Comparison of ENCODE assay signal across 15 cellular contexts in genomic region chr11:58622344-58622743, GRCh38. TPM values are rescaled to one million over a fixed set of nuclear protein-coding genes. Genes with fewer than 3 reads are reported as not detected.
DNase-seq lines count a peak whose midpoint lies in the region; ATAC-seq, FAIRE-seq and TF ChIP-seq lines count a peak whose summit lies in the region.
"Had no signal": no experiment of that assay in that cellular context is flagged by ENCODE, and none has a peak within 500 bp of the region (broad histone marks: within the 10 kb centered on the region; RNA-seq: fewer than 3 reads in every experiment).

A gene with protein sequence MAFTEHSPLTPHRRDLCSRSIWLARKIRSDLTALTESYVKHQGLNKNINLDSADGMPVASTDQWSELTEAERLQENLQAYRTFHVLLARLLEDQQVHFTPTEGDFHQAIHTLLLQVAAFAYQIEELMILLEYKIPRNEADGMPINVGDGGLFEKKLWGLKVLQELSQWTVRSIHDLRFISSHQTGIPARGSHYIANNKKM (plus strand): TSS chr11:58622665. CDS start chr11:58622753, 88 bp downstream.

- no peak within 1 kb of the TSS for H3K4me3 Mint-ChIP-seq in H9
- H3K4me3 Mint-ChIP-seq: central memory CD8-positive, alpha-beta T cell; type B pancreatic cell had no signal

- H3K18ac ChIP-seq in mesendoderm (ENCODE audit: low read length) (no peak within 1 kb of the TSS), H9 (ENCODE audit: insufficient read length, low read depth, low read length) (no peak within 1 kb of the TSS)

- H3K79me1 ChIP-seq in mesendoderm (ENCODE audit: low read length) (peaks cover 2% of the 10 kb centered on the region), H9 (ENCODE audit: insufficient read depth, low read depth, low read length, poor library complexity, severe bottlenecking) (no peaks in the 10 kb centered on the region)

- no peak for FAIRE-seq in GM12878 (lab: Jason Lieb, UNC)
- FAIRE-seq: D721Med had no signal

- peaks cover 13 to 40% of the 10 kb centered on the region in 2 experiments for H3K36me3 ChIP-seq in GM12878 (ENCODE audit: control insufficient read depth in 2 of 2, insufficient read depth in 2 of 2, low read length in 1 of 2)
- peaks cover 18% of the 10 kb centered on the region for H3K36me3 ChIP-seq in mesendoderm (ENCODE audit: control insufficient read depth, insufficient read depth, low read length)

- H3K27me3 ChIP-seq in GM12878 (replicated peaks in 1 of 2; ENCODE audit: control insufficient read depth in 2 of 2, insufficient read depth in 2 of 2, low read length in 1 of 2), result no peaks in the 10 kb centered on the region
- H3K27me3 ChIP-seq in mesendoderm (ENCODE audit: insufficient read depth, low read length, poor library complexity), result no peaks in the 10 kb centered on the region
- no peaks in the 10 kb centered on the region; the same call in 1 of the 2 replicates for H3K27me3 ChIP-seq in H9 (ENCODE audit: insufficient read depth, low read length)
- H3K27me3 ChIP-seq: MG63 had no signal

- no peak within 1 kb of the TSS for H2BK20ac ChIP-seq in H9 (ENCODE audit: low read depth, low read length, poor library complexity, severe bottlenecking)

- H4K91ac ChIP-seq in H9 (ENCODE audit: insufficient read length, low read depth, low read length), result no peak within 1 kb of the TSS

- ATAC-seq in GM12878, result no peak
- no peak for ATAC-seq in HG02852 (IDR thresholded peaks at IDR 0.05; ENCODE audit: unreplicated experiment)
- ATAC-seq: left colon had no signal

- TF ChIP-seq RAD21 in GM12878 (IDR thresholded peaks at IDR 0.05; ENCODE audit: insufficient read depth, low read depth, low read length), result no peak

- no peak within 1 kb of the TSS for H3K27ac Mint-ChIP-seq in H9
- H3K27ac Mint-ChIP-seq: type B pancreatic cell had no signal

- peaks cover 41 to 66% (median 58%) of the 10 kb centered on the region in 3 experiments; a peak in 6 of 7 replicates for H3K36me3 Mint-ChIP-seq in H9 (ENCODE audit: insufficient read depth in 1 of 3, low read depth in 3 of 3)

- no peaks in the 10 kb centered on the region for H3K27me3 Mint-ChIP-seq in H9 (ENCODE audit: low read depth)
- H3K27me3 Mint-ChIP-seq: central memory CD8-positive, alpha-beta T cell; type B pancreatic cell had no signal

- H3K9me3 Mint-ChIP-seq in H9, result no peaks in the 10 kb centered on the region; a peak in 1 of 5 replicates
- H3K9me3 Mint-ChIP-seq: central memory CD8-positive, alpha-beta T cell; type B pancreatic cell had no signal

- H3K9ac ChIP-seq in GM12878 (ENCODE audit: control insufficient read depth, insufficient read depth, low read length) (no peak within 1 kb of the TSS), mesendoderm (ENCODE audit: low read length) (no peak within 1 kb of the TSS), H9 (ENCODE audit: extremely low read depth, insufficient read length, low read length) (no peak within 1 kb of the TSS)

- H4K20me1 ChIP-seq in GM12878 (ENCODE audit: control insufficient read depth, insufficient read depth), result no peaks in the 10 kb centered on the region
- H4K20me1 ChIP-seq in H9 (ENCODE audit: control insufficient read depth, insufficient read depth, insufficient read length), result no peaks in the 10 kb centered on the region

- H2BK15ac ChIP-seq in mesendoderm (replicated peaks; ENCODE audit: low read depth) (no peak within 1 kb of the TSS), H9 (ENCODE audit: low read depth, low read length) (no peak within 1 kb of the TSS)

- RAD21 ChIA-PET in GM12878 (lab: Charles Lee; ENCODE audit: unreplicated experiment), result interaction anchor here (1.3 kb wide), 1 partner anchor 7 kb away, joined by 5 read pairs; no protein-coding TSS in a partner anchor

- BruUV-seq in GM12878 (replicated peaks; lab: Mats Ljungman, UMichigan), result no TSS peak

- SMC1A ChIA-PET in GM12878 (lab: Charles Lee; ENCODE audit: uncharacterized antibody, unreplicated experiment), result interaction anchor here (1.2 to 2.6 kb wide), 6 partner anchors 12 to 55 kb away, joined by 3 to 8 read pairs (median 4); no protein-coding TSS in a partner anchor

- no peak within 1 kb of the TSS for H3K14ac ChIP-seq in H9 (ENCODE audit: insufficient read depth, low read length)

- no peak for TF ChIP-seq EP300 in GM12878 (IDR thresholded peaks at IDR 0.05; ENCODE audit: borderline replicate concordance in 1 of 2, control insufficient read depth in 1 of 2, low read depth in 2 of 2, low read length in 2 of 2)

- TF ChIP-seq CTCF in AG10803 (conservative IDR thresholded peaks at IDR 0.05; ENCODE audit: low read length), result no peak
- TF ChIP-seq CTCF in GM12878 (IDR thresholded peaks at IDR 0.05 in 2 of 3, conservative IDR thresholded peaks at IDR 0.05 in 1 of 3; ENCODE audit: control insufficient read depth in 2 of 3, extremely low read depth in 1 of 3, insufficient read depth in 1 of 3, low read depth in 3 of 3, low read length in 3 of 3), result no peak
- no peak for TF ChIP-seq CTCF in H9 (conservative IDR thresholded peaks at IDR 0.05)

- no peak within 1 kb of the TSS for H3K56ac ChIP-seq in mesendoderm (ENCODE audit: low read length)
- no peak within 1 kb of the TSS for H3K56ac ChIP-seq in H9 (ENCODE audit: insufficient read length, low read depth, low read length)

- H2AFZ ChIP-seq in GM12878 (ENCODE audit: control insufficient read depth, low read depth, low read length), result no peak within 1 kb of the TSS
- H2AFZ ChIP-seq in H9 (ENCODE audit: low read length), result no peak within 1 kb of the TSS

- H3K4me1 ChIP-seq in GM12878 (ENCODE audit: control insufficient read depth, insufficient read depth, low read length) (no peaks in the 10 kb centered on the region), mesendoderm (ENCODE audit: control insufficient read depth, low read depth, low read length) (no peaks in the 10 kb centered on the region), H9 (ENCODE audit: insufficient read depth, low read length) (peaks cover 3% of the 10 kb centered on the region; the same call in 1 of the 2 replicates)

- H3K4me1 Mint-ChIP-seq in H9, result peaks cover 6 to 10% of the 10 kb centered on the region in 2 experiments; a peak in 2 of 4 replicates
- H3K4me1 Mint-ChIP-seq: central memory CD8-positive, alpha-beta T cell had no signal

- WGBS in GM12878 (ENCODE audit: insufficient coverage, insufficient replicate concordance, low lambda C conversion rate, missing lambda C conversion rate), result 100% methylated on average over 2 of the region's 2 CpGs
- WGBS in mesendoderm (ENCODE audit: extremely low coverage, insufficient coverage, low lambda C conversion rate), result no CpG with 5 or more reads among the region's 2 CpGs
- WGBS in H9 (ENCODE audit: extremely low coverage, insufficient read length, low lambda C conversion rate), result no CpG with 5 or more reads among the region's 2 CpGs

- DNase-seq in AG10803 (ENCODE audit: low read depth) (peak; percentile 31), GM03348 (ENCODE audit: low spot score) (peak; percentile 18), GM12878 (ENCODE audit: low read depth, low spot score) (no peak), mesendoderm (peak; percentile 30), H9 (no peak), DMS53 treated with DMSO at 0.1 percent for 48 hours (lab: John Stamatoyannopoulos, UW; ENCODE audit: unreplicated experiment) (no peak)
- no peak for DNase-seq in activated CD8-positive, alpha-beta memory T cell treated with anti-CD3 and anti-CD28 coated beads for 24 hours
- DNase-seq: left colon, MG63, NCI-H748 treated with DMSO at 0.1 percent for 48 hours, posterior cingulate gyrus had no signal

- in situ Hi-C loops in GM12878 (cut with MboI), result no loop called here

- CTCF ChIA-PET in GM12878 (lab: Yijun Ruan, JAX), result interaction anchor here (1.0 to 2.5 kb wide), 7 partner anchors 8 to 536 kb away, joined by 3 to 8 read pairs (median 4); no protein-coding TSS in a partner anchor

- H3K23ac ChIP-seq in mesendoderm (ENCODE audit: low read length), result no peak within 1 kb of the TSS
- no peak within 1 kb of the TSS for H3K23ac ChIP-seq in H9 (ENCODE audit: insufficient read length, low read depth, low read length)

- H3K27ac ChIP-seq in GM12878 (ENCODE audit: control insufficient read depth, insufficient read depth), result peak within 1 kb of the TSS; percentile 24; the same call in 1 of the 2 replicates
- H3K27ac ChIP-seq in mesendoderm (ENCODE audit: low read depth, low read length), result no peak within 1 kb of the TSS
- H3K27ac ChIP-seq in H9 (ENCODE audit: insufficient read length, low read depth, low read length), result no peak within 1 kb of the TSS

- H2BK120ac ChIP-seq in mesendoderm (ENCODE audit: low read depth, low read length), result no peak within 1 kb of the TSS
- H2BK120ac ChIP-seq in H9 (ENCODE audit: low read depth, low read length, poor library complexity, severe bottlenecking), result no peak within 1 kb of the TSS

- H4K5ac ChIP-seq in mesendoderm (ENCODE audit: low read length) (no peak within 1 kb of the TSS), H9 (ENCODE audit: insufficient read length, low read depth, low read length) (no peak within 1 kb of the TSS)

- H3K4me3 ChIP-seq in AG10803 (ENCODE audit: low read length), result no peak within 1 kb of the TSS
- H3K4me3 ChIP-seq in GM12878, result no peak within 1 kb of the TSS
- H3K4me3 ChIP-seq in mesendoderm (ENCODE audit: low read length), result no peak within 1 kb of the TSS
- H3K4me3 ChIP-seq: MG63 had no signal

- intact Hi-C loops in GM12878 (cut with micrococcal nuclease; ENCODE audit: unreplicated experiment), result no loop called here

- H4K8ac ChIP-seq in mesendoderm (ENCODE audit: low read depth, low read length) (no peak within 1 kb of the TSS), H9 (replicated peaks; ENCODE audit: insufficient read length, low read depth, low read length) (no peak within 1 kb of the TSS)

- no peaks in the 10 kb centered on the region for H3K23me2 ChIP-seq in H9 (ENCODE audit: insufficient read length, low read depth, low read length, poor library complexity, severe bottlenecking)

- POLR2A ChIA-PET in GM12878 (lab: Charles Lee), result interaction anchor here (1.7 to 2.0 kb wide), 2 partner anchors 13 to 45 kb away, joined by 4 to 5 read pairs; no protein-coding TSS in a partner anchor

- H3T11ph ChIP-seq in H9 (ENCODE audit: low read length), result no peak within 1 kb of the TSS

- no peak within 1 kb of the TSS for H3K4ac ChIP-seq in mesendoderm (ENCODE audit: low read depth, low read length)
- H3K4ac ChIP-seq in H9 (ENCODE audit: low read depth, low read length), result no peak within 1 kb of the TSS

- no peak within 1 kb of the TSS for H2BK5ac ChIP-seq in mesendoderm (ENCODE audit: low read length)
- no peak within 1 kb of the TSS for H2BK5ac ChIP-seq in H9 (ENCODE audit: insufficient read length, low read length)

- H3K79me2 ChIP-seq in GM12878 (ENCODE audit: control insufficient read depth, insufficient read depth, low read length) (no peaks in the 10 kb centered on the region; the same call in 1 of the 2 replicates), mesendoderm (ENCODE audit: control insufficient read depth, insufficient read depth, low read length) (no peaks in the 10 kb centered on the region), H9 (ENCODE audit: insufficient read depth, low read length) (no peaks in the 10 kb centered on the region)

- H2BK12ac ChIP-seq in H9 (ENCODE audit: insufficient read length, low read depth, low read length), result no peak within 1 kb of the TSS

- H3K9me3 ChIP-seq in GM12878 (replicated peaks; ENCODE audit: control insufficient read depth, insufficient read depth, low read length), result no peaks in the 10 kb centered on the region
- no peaks in the 10 kb centered on the region for H3K9me3 ChIP-seq in H9 (ENCODE audit: control insufficient read depth, low read depth, low read length)
- H3K9me3 ChIP-seq: MG63 had no signal

- H2AK5ac ChIP-seq in mesendoderm (ENCODE audit: low read length) (no peak within 1 kb of the TSS), H9 (ENCODE audit: insufficient read length, low read length) (no peak within 1 kb of the TSS)

- H3K4me2 ChIP-seq in GM12878 (ENCODE audit: control insufficient read depth, insufficient read depth) (no peak within 1 kb of the TSS), mesendoderm (ENCODE audit: low read length) (no peak within 1 kb of the TSS), H9 (ENCODE audit: insufficient read depth, insufficient read length, low read length) (no peak within 1 kb of the TSS)

- no peak for TF ChIP-seq POLR2A in GM12878 (IDR thresholded peaks at IDR 0.05; ENCODE audit: low read depth, low read length)

RNA-seq across cellular contexts. Expression of the gene that starts here (rescaled TPM):
- total RNA-seq in GM12878 (2013; cell fraction: nucleolus; rRNA removed), result 12.1 and 12.9 TPM in 2 replicates
- total RNA-seq in GM12878 (2014; rRNA removed) (2.3 and 2.6 TPM in 2 replicates), GM12878 (2014; rRNA removed; fragmentation: Illumina TruSeq; extraction: Trizol) (2.2 and 2.8 TPM in 2 replicates), GM12878 (2021) (1.6 and 2.1 TPM in 2 replicates), H9 (2021) (2.4 and 3.5 TPM in 2 replicates)
- polyA plus RNA-seq in GM12878 (2011; ENCODE audit: low read depth), result 0.98 TPM
- polyA plus RNA-seq in GM12878 (2011; rRNA removed) (0.76 and 1.2 TPM in 2 replicates), GM12878 (2014; fragmentation: Illumina TruSeq; extraction: Trizol) (0.60 and 1.2 TPM in 2 replicates), GM12878 (2014; fragmentation: Nextera tagmentation; extraction: Ambion mirVana) (under 1 TPM; 0.16 to 0.20 TPM), GM12878 (2014; rRNA removed) (0.69 and 1.2 TPM in 2 replicates), GM12878 (2016; fragmentation: Nextera tagmentation; extraction: Ambion mirVana) (under 1 TPM; 0.47 to 0.68 TPM)
- polyA plus RNA-seq in GM12878 (2011; cell fraction: cytosol; rRNA removed), result 0.20 and 0.27 TPM in 2 replicates
- 4.3 and 4.7 TPM in 2 replicates for polyA plus RNA-seq in GM12878 (2011; cell fraction: nucleus; rRNA removed)
- polyA plus RNA-seq in GM12878 (2012), result 0.58 and 1.3 TPM in 2 replicates
- polyA minus RNA-seq in GM12878 (2011; rRNA and poly(A)+ RNA removed), result 7.1 and 8.1 TPM in 2 replicates
- polyA minus RNA-seq in GM12878 (2011; cell fraction: cytosol; rRNA and poly(A)+ RNA removed), result not detected in 2 replicates
- 19.9 and 25.2 TPM in 2 replicates for polyA minus RNA-seq in GM12878 (2011; cell fraction: nucleus; rRNA and poly(A)+ RNA removed)
- 0.72 TPM for polyA plus RNA-seq in mesendoderm (2013, experiment 1 of 2)
- polyA plus RNA-seq in mesendoderm (2013, experiment 2 of 2), result 0.69 TPM

Comparison
In these comparisons a context has a peak if more than half of its experiments do, and no peak if none do; other contexts are left out.
1. DNase-seq: peak in AG10803 (single experiment), GM03348 (single experiment) and mesendoderm (single experiment); none in GM12878 (single experiment), H9 (single experiment), DMS53 treated with DMSO at 0.1 percent for 48 hours (single experiment) and activated CD8-positive, alpha-beta memory T cell treated with anti-CD3 and anti-CD28 coated beads for 24 hours (single experiment).